In genomic region chr2:89833116-89833779, GRCh38 we compare ENCODE assay signal across 8 cellular contexts.
DNase-seq lines count a peak whose midpoint lies in the region; ATAC-seq lines count a peak whose summit lies in the region.

No MANE protein-coding gene starts in this region.

- no peaks in the 10 kb centered on the region for H3K4me1 Mint-ChIP-seq in activated naive CD8-positive, alpha-beta T cell treated with anti-CD3 and anti-CD28 coated beads, Interleukin-2, amount 10 ng/mL, durations not matched to agents 7 days and 5 days
- H3K4me1 Mint-ChIP-seq in activated naive CD8-positive, alpha-beta T cell treated with anti-CD3 and anti-CD28 coated beads for 36 hours: no peaks in the 10 kb centered on the region
- H3K4me1 Mint-ChIP-seq in effector memory CD8-positive, alpha-beta T cell (ENCODE audit: low read depth in 2 of 2): no peaks in the 10 kb centered on the region
- no peaks in the 10 kb centered on the region for H3K4me1 Mint-ChIP-seq in stimulated activated naive CD8-positive, alpha-beta T cell treated with anti-CD3 and anti-CD28 coated beads, Interleukin-15, amount 100 ng/mL, for 72 hours
- no peaks in the 10 kb centered on the region for H3K4me1 Mint-ChIP-seq in activated naive CD4-positive, alpha-beta T cell treated with anti-CD3 and anti-CD28 coated beads, Interleukin-2, amount 10 ng/mL, durations not matched to agents 7 days and 5 days

- H3K4me3 Mint-ChIP-seq in activated naive CD8-positive, alpha-beta T cell treated with anti-CD3 and anti-CD28 coated beads, Interleukin-2, amount 10 ng/mL, durations not matched to agents 7 days and 5 days: no peak overlapping the region
- no peak overlapping the region for H3K4me3 Mint-ChIP-seq in activated naive CD8-positive, alpha-beta T cell treated with anti-CD3 and anti-CD28 coated beads for 36 hours
- no peak overlapping the region for H3K4me3 Mint-ChIP-seq in effector memory CD8-positive, alpha-beta T cell
- H3K4me3 Mint-ChIP-seq in stimulated activated naive CD8-positive, alpha-beta T cell treated with anti-CD3 and anti-CD28 coated beads, Interleukin-15, amount 100 ng/mL, for 72 hours: no peak overlapping the region
- no peak overlapping the region for H3K4me3 Mint-ChIP-seq in activated naive CD4-positive, alpha-beta T cell treated with anti-CD3 and anti-CD28 coated beads, Interleukin-2, amount 10 ng/mL, durations not matched to agents 7 days and 5 days

- H3K27me3 Mint-ChIP-seq in activated naive CD8-positive, alpha-beta T cell treated with anti-CD3 and anti-CD28 coated beads, Interleukin-2, amount 10 ng/mL, durations not matched to agents 7 days and 5 days: no peaks in the 10 kb centered on the region
- no peaks in the 10 kb centered on the region for H3K27me3 Mint-ChIP-seq in activated naive CD8-positive, alpha-beta T cell treated with anti-CD3 and anti-CD28 coated beads for 36 hours
- no peaks in the 10 kb centered on the region for H3K27me3 Mint-ChIP-seq in effector memory CD8-positive, alpha-beta T cell
- H3K27me3 Mint-ChIP-seq in stimulated activated naive CD8-positive, alpha-beta T cell treated with anti-CD3 and anti-CD28 coated beads, Interleukin-15, amount 100 ng/mL, for 72 hours: no peaks in the 10 kb centered on the region
- no peaks in the 10 kb centered on the region for H3K27me3 Mint-ChIP-seq in activated naive CD4-positive, alpha-beta T cell treated with anti-CD3 and anti-CD28 coated beads, Interleukin-2, amount 10 ng/mL, durations not matched to agents 7 days and 5 days

- DNase-seq in activated naive CD8-positive, alpha-beta T cell treated with anti-CD3 and anti-CD28 coated beads, Interleukin-2, amount 10 ng/mL, durations not matched to agents 7 days and 5 days: no peak
- DNase-seq in activated naive CD8-positive, alpha-beta T cell treated with anti-CD3 and anti-CD28 coated beads for 36 hours: no peak
- no peak for DNase-seq in effector memory CD8-positive, alpha-beta T cell
- DNase-seq in stimulated activated naive CD8-positive, alpha-beta T cell treated with anti-CD3 and anti-CD28 coated beads, Interleukin-15, amount 100 ng/mL, for 72 hours: no peak
- DNase-seq in activated naive CD4-positive, alpha-beta T cell treated with anti-CD3 and anti-CD28 coated beads, Interleukin-2, amount 10 ng/mL, durations not matched to agents 7 days and 5 days: no peak
- DNase-seq in NCI-H2171 (lab: John Stamatoyannopoulos, UW): no peak
- no peak for DNase-seq in SIG-M5 (lab: John Stamatoyannopoulos, UW)

- ATAC-seq in activated naive CD8-positive, alpha-beta T cell treated with anti-CD3 and anti-CD28 coated beads, Interleukin-2, amount 10 ng/mL, durations not matched to agents 7 days and 5 days (ENCODE audit: low read depth): peak; percentile 57
- peak; percentile 45 for ATAC-seq in HG03039 (IDR thresholded peaks at IDR 0.05; ENCODE audit: unreplicated experiment)
- ATAC-seq in effector memory CD8-positive, alpha-beta T cell (replicated peaks): peak; percentile 43
- peak; percentile 49 for ATAC-seq in stimulated activated naive CD8-positive, alpha-beta T cell treated with anti-CD3 and anti-CD28 coated beads, Interleukin-15, amount 100 ng/mL, for 72 hours

- no peak overlapping the region for H3K27ac Mint-ChIP-seq in activated naive CD8-positive, alpha-beta T cell treated with anti-CD3 and anti-CD28 coated beads, Interleukin-2, amount 10 ng/mL, durations not matched to agents 7 days and 5 days
- no peak overlapping the region for H3K27ac Mint-ChIP-seq in activated naive CD8-positive, alpha-beta T cell treated with anti-CD3 and anti-CD28 coated beads for 36 hours
- no peak overlapping the region for H3K27ac Mint-ChIP-seq in effector memory CD8-positive, alpha-beta T cell
- no peak overlapping the region for H3K27ac Mint-ChIP-seq in stimulated activated naive CD8-positive, alpha-beta T cell treated with anti-CD3 and anti-CD28 coated beads, Interleukin-15, amount 100 ng/mL, for 72 hours
- no peak overlapping the region for H3K27ac Mint-ChIP-seq in activated naive CD4-positive, alpha-beta T cell treated with anti-CD3 and anti-CD28 coated beads, Interleukin-2, amount 10 ng/mL, durations not matched to agents 7 days and 5 days

- H3K36me3 Mint-ChIP-seq in activated naive CD8-positive, alpha-beta T cell treated with anti-CD3 and anti-CD28 coated beads, Interleukin-2, amount 10 ng/mL, durations not matched to agents 7 days and 5 days: peaks cover 33% of the 10 kb centered on the region
- H3K36me3 Mint-ChIP-seq in activated naive CD8-positive, alpha-beta T cell treated with anti-CD3 and anti-CD28 coated beads for 36 hours: peaks cover 23% of the 10 kb centered on the region
- H3K36me3 Mint-ChIP-seq in effector memory CD8-positive, alpha-beta T cell (ENCODE audit: insufficient read depth): no peaks in the 10 kb centered on the region
- peaks cover 24% of the 10 kb centered on the region for H3K36me3 Mint-ChIP-seq in activated naive CD4-positive, alpha-beta T cell treated with anti-CD3 and anti-CD28 coated beads, Interleukin-2, amount 10 ng/mL, durations not matched to agents 7 days and 5 days

- POLR2A ChIA-PET in activated naive CD8-positive, alpha-beta T cell treated with anti-CD3 and anti-CD28 coated beads, Interleukin-2, amount 10 ng/mL, durations not matched to agents 7 days and 5 days (lab: Charles Lee): no interaction called here

- H3K9me3 Mint-ChIP-seq in activated naive CD8-positive, alpha-beta T cell treated with anti-CD3 and anti-CD28 coated beads, Interleukin-2, amount 10 ng/mL, durations not matched to agents 7 days and 5 days: peaks cover 56% of the 10 kb centered on the region
- H3K9me3 Mint-ChIP-seq in activated naive CD8-positive, alpha-beta T cell treated with anti-CD3 and anti-CD28 coated beads for 36 hours: peaks cover 54% of the 10 kb centered on the region
- peaks cover 22 to 41% of the 10 kb centered on the region in 2 donors for H3K9me3 Mint-ChIP-seq in effector memory CD8-positive, alpha-beta T cell
- H3K9me3 Mint-ChIP-seq in stimulated activated naive CD8-positive, alpha-beta T cell treated with anti-CD3 and anti-CD28 coated beads, Interleukin-15, amount 100 ng/mL, for 72 hours: peaks cover 18 to 21% of the 10 kb centered on the region in 2 donors
- H3K9me3 Mint-ChIP-seq in activated naive CD4-positive, alpha-beta T cell treated with anti-CD3 and anti-CD28 coated beads, Interleukin-2, amount 10 ng/mL, durations not matched to agents 7 days and 5 days: peaks cover 19% of the 10 kb centered on the region

- CTCF ChIA-PET in activated naive CD4-positive, alpha-beta T cell treated with anti-CD3 and anti-CD28 coated beads, Interleukin-2, amount 10 ng/mL, durations not matched to agents 7 days and 5 days (lab: Charles Lee): no interaction called here
